In the genomic region with DNA sequence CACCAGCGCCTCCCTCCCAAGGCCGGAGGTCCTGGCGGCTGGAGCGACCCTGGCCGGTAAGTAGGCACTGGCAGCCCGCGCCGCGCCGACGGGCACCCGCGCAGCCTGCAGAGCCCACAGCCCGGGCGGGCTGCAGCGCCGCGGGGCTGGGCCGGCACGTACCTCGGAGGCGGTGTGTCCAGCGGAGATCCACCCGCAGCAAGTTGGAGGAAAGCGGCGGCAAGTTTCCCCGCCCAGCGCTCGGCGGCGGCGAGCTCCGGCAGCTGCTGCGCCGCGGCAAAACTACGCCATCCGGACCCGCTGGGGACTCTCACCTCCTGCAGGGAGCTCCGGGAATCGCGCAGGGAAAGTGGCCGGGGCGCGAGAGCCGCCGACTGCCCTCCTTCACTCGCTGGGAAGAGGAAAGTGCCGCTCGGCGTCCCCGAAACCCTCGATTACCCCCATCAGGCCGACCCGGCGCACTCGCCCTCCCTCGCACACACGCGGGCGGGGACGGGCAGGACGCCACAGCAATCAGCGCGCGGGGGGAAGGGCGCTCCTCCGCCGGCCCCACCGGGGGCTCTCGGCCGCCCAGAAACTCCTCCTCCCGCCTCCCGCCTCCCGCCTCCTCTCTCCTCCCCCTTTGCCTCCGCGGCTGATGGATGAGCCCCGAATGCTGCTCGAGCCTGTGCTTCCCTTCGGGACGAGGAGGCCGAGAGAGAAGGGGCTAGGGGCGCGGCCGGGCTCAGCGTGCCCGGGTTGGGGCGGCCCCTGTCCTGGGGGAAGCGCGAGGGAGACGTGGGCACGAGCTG, we compare ENCODE assay signal across 1 cellular context.
TF ChIP-seq lines count a peak whose summit lies in the region.

Gene TGFBR3 (minus strand): TSS at position 436 of the 791 bp plus-strand sequence. CDS start 24,620 bp downstream, outside the sequence.

TF ChIP-seq in K562, 482 proteins besides CTCF, POLR2A, EP300 and RAD21 (continued from another document and continues in another):
- TF ChIP-seq, protein P1, sequence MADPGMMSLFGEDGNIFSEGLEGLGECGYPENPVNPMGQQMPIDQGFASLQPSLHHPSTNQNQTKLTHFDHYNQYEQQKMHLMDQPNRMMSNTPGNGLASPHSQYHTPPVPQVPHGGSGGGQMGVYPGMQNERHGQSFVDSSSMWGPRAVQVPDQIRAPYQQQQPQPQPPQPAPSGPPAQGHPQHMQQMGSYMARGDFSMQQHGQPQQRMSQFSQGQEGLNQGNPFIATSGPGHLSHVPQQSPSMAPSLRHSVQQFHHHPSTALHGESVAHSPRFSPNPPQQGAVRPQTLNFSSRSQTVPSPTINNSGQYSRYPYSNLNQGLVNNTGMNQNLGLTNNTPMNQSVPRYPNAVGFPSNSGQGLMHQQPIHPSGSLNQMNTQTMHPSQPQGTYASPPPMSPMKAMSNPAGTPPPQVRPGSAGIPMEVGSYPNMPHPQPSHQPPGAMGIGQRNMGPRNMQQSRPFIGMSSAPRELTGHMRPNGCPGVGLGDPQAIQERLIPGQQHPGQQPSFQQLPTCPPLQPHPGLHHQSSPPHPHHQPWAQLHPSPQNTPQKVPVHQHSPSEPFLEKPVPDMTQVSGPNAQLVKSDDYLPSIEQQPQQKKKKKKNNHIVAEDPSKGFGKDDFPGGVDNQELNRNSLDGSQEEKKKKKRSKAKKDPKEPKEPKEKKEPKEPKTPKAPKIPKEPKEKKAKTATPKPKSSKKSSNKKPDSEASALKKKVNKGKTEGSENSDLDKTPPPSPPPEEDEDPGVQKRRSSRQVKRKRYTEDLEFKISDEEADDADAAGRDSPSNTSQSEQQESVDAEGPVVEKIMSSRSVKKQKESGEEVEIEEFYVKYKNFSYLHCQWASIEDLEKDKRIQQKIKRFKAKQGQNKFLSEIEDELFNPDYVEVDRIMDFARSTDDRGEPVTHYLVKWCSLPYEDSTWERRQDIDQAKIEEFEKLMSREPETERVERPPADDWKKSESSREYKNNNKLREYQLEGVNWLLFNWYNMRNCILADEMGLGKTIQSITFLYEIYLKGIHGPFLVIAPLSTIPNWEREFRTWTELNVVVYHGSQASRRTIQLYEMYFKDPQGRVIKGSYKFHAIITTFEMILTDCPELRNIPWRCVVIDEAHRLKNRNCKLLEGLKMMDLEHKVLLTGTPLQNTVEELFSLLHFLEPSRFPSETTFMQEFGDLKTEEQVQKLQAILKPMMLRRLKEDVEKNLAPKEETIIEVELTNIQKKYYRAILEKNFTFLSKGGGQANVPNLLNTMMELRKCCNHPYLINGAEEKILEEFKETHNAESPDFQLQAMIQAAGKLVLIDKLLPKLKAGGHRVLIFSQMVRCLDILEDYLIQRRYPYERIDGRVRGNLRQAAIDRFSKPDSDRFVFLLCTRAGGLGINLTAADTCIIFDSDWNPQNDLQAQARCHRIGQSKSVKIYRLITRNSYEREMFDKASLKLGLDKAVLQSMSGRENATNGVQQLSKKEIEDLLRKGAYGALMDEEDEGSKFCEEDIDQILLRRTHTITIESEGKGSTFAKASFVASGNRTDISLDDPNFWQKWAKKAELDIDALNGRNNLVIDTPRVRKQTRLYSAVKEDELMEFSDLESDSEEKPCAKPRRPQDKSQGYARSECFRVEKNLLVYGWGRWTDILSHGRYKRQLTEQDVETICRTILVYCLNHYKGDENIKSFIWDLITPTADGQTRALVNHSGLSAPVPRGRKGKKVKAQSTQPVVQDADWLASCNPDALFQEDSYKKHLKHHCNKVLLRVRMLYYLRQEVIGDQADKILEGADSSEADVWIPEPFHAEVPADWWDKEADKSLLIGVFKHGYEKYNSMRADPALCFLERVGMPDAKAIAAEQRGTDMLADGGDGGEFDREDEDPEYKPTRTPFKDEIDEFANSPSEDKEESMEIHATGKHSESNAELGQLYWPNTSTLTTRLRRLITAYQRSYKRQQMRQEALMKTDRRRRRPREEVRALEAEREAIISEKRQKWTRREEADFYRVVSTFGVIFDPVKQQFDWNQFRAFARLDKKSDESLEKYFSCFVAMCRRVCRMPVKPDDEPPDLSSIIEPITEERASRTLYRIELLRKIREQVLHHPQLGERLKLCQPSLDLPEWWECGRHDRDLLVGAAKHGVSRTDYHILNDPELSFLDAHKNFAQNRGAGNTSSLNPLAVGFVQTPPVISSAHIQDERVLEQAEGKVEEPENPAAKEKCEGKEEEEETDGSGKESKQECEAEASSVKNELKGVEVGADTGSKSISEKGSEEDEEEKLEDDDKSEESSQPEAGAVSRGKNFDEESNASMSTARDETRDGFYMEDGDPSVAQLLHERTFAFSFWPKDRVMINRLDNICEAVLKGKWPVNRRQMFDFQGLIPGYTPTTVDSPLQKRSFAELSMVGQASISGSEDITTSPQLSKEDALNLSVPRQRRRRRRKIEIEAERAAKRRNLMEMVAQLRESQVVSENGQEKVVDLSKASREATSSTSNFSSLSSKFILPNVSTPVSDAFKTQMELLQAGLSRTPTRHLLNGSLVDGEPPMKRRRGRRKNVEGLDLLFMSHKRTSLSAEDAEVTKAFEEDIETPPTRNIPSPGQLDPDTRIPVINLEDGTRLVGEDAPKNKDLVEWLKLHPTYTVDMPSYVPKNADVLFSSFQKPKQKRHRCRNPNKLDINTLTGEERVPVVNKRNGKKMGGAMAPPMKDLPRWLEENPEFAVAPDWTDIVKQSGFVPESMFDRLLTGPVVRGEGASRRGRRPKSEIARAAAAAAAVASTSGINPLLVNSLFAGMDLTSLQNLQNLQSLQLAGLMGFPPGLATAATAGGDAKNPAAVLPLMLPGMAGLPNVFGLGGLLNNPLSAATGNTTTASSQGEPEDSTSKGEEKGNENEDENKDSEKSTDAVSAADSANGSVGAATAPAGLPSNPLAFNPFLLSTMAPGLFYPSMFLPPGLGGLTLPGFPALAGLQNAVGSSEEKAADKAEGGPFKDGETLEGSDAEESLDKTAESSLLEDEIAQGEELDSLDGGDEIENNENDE (IDR thresholded peaks at IDR 0.05; ENCODE audit: low read depth, low read length) = no peak
- TF ChIP-seq SETDB1 (IDR thresholded peaks at IDR 0.05; ENCODE audit: low read length) (no peak), ZNF121 (CRISPR knock-in tag; conservative IDR thresholded peaks at IDR 0.05) (no peak), SUPT5H (IDR thresholded peaks at IDR 0.05) (peak; percentile 62), ZNF778 (CRISPR knock-in tag; IDR thresholded peaks at IDR 0.05) (no peak), ZNF133 (CRISPR knock-in tag; IDR thresholded peaks at IDR 0.05) (no peak), CXXC5 (CRISPR knock-in tag; IDR thresholded peaks at IDR 0.05) (peak; percentile 96), ARID1B (IDR thresholded peaks at IDR 0.05) (peak; percentile 44), ZBTB33 (CRISPR knock-in tag; IDR thresholded peaks at IDR 0.05) (peak; percentile 8; the same call in 1 of the 2 replicates), U2AF1 (optimal IDR thresholded peaks at IDR 0.05; ENCODE audit: low read depth, low read length) (peak; percentile 15), FOXA3 (CRISPR knock-in tag; conservative IDR thresholded peaks at IDR 0.05 in 1 of 2, IDR thresholded peaks at IDR 0.05 in 1 of 2) (no peak), PHF21A (IDR thresholded peaks at IDR 0.05; ENCODE audit: borderline replicate concordance, low read depth) (no peak), RAD51 (IDR thresholded peaks at IDR 0.05; ENCODE audit: borderline replicate concordance, low read depth) (no peak), TEAD2 (tag; IDR thresholded peaks at IDR 0.05) (no peak), SP1 (CRISPR knock-in tag; IDR thresholded peaks at IDR 0.05) (peak; percentile 59; the same call in 1 of the 2 replicates), DNMT1 (IDR thresholded peaks at IDR 0.05) (no peak), MYBL2 (IDR thresholded peaks at IDR 0.05; ENCODE audit: low read depth) (no peak), MYBL2 (CRISPR knock-in tag; IDR thresholded peaks at IDR 0.05; ENCODE audit: borderline replicate concordance) (no peak), ZBTB7A (IDR thresholded peaks at IDR 0.05; ENCODE audit: borderline replicate concordance, control insufficient read depth, low read depth, low read length) (peak; percentile 76; the same call in 1 of the 2 replicates), ZBTB1 (CRISPR knock-in tag; IDR thresholded peaks at IDR 0.05; ENCODE audit: borderline replicate concordance, low read depth) (peak; percentile 53; the same call in 1 of the 2 replicates), ARID4B (CRISPR knock-in tag; IDR thresholded peaks at IDR 0.05) (peak; percentile 65; the same call in 1 of the 2 replicates), USF2 (CRISPR knock-in tag; IDR thresholded peaks at IDR 0.05) (no peak), ATF7 (IDR thresholded peaks at IDR 0.05) (peak; percentile 69; the same call in 1 of the 2 replicates), TRIM28 (IDR thresholded peaks at IDR 0.05) (no peak), ZBTB8A (IDR thresholded peaks at IDR 0.05; ENCODE audit: partially characterized antibody) (no peak), ZNF354B (CRISPR knock-in tag; IDR thresholded peaks at IDR 0.05) (no peak)
- TF ChIP-seq, protein P2, sequence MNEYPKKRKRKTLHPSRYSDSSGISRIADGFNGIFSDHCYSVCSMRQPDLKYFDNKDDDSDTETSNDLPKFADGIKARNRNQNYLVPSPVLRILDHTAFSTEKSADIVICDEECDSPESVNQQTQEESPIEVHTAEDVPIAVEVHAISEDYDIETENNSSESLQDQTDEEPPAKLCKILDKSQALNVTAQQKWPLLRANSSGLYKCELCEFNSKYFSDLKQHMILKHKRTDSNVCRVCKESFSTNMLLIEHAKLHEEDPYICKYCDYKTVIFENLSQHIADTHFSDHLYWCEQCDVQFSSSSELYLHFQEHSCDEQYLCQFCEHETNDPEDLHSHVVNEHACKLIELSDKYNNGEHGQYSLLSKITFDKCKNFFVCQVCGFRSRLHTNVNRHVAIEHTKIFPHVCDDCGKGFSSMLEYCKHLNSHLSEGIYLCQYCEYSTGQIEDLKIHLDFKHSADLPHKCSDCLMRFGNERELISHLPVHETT (CRISPR knock-in tag; conservative IDR thresholded peaks at IDR 0.05 in 1 of 2, IDR thresholded peaks at IDR 0.05 in 1 of 2) = no peak
- TF ChIP-seq, protein P3, sequence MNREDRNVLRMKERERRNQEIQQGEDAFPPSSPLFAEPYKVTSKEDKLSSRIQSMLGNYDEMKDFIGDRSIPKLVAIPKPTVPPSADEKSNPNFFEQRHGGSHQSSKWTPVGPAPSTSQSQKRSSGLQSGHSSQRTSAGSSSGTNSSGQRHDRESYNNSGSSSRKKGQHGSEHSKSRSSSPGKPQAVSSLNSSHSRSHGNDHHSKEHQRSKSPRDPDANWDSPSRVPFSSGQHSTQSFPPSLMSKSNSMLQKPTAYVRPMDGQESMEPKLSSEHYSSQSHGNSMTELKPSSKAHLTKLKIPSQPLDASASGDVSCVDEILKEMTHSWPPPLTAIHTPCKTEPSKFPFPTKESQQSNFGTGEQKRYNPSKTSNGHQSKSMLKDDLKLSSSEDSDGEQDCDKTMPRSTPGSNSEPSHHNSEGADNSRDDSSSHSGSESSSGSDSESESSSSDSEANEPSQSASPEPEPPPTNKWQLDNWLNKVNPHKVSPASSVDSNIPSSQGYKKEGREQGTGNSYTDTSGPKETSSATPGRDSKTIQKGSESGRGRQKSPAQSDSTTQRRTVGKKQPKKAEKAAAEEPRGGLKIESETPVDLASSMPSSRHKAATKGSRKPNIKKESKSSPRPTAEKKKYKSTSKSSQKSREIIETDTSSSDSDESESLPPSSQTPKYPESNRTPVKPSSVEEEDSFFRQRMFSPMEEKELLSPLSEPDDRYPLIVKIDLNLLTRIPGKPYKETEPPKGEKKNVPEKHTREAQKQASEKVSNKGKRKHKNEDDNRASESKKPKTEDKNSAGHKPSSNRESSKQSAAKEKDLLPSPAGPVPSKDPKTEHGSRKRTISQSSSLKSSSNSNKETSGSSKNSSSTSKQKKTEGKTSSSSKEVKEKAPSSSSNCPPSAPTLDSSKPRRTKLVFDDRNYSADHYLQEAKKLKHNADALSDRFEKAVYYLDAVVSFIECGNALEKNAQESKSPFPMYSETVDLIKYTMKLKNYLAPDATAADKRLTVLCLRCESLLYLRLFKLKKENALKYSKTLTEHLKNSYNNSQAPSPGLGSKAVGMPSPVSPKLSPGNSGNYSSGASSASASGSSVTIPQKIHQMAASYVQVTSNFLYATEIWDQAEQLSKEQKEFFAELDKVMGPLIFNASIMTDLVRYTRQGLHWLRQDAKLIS (CRISPR knock-in tag; IDR thresholded peaks at IDR 0.05) = peak; percentile 80
